ENCODE assay signal across 9 cellular contexts in genomic region chr6:25788305-25788922, GRCh38. TPM values are rescaled to one million over a fixed set of nuclear protein-coding genes. Genes with fewer than 3 reads are reported as not detected.
DNase-seq lines count a peak whose midpoint lies in the region; ATAC-seq and TF ChIP-seq lines count a peak whose summit lies in the region.
"Had no signal": no experiment of that assay in that cellular context is flagged by ENCODE, and none has a peak within 500 bp of the region (broad histone marks: within the 10 kb centered on the region; RNA-seq: fewer than 3 reads in every experiment).

No MANE protein-coding gene starts in this region.

- H3K36me3 ChIP-seq in heart left ventricle (no peaks in the 10 kb centered on the region), sigmoid colon (no peaks in the 10 kb centered on the region)
- H3K36me3 ChIP-seq: ovary had no signal

- DNase-seq in heart left ventricle (peak in 2 of 5 donors; percentile 21 to 26), cardiac septum (ENCODE audit: low spot score) (no peak), NCI-H2029 (lab: John Stamatoyannopoulos, UW) (peak; percentile 30), fibroblast of the aortic adventitia (ENCODE audit: low read depth) (peak; percentile 65), sigmoid colon (no peak), epidermal melanocyte (ENCODE audit: insufficient read length, low spot score) (no peak)
- DNase-seq in activated CD8-positive, alpha-beta memory T cell treated with anti-CD3 and anti-CD28 coated beads for 48 hours (ENCODE audit: low read depth in 2 of 3, low spot score in 2 of 3), result peak in 2 of 3 experiments; percentile 1 to 6

- TF ChIP-seq POLR2A in heart left ventricle (IDR thresholded peaks at IDR 0.05), result no peak
- TF ChIP-seq POLR2A in sigmoid colon (IDR thresholded peaks at IDR 0.05), result no peak

- peak in 2 of 4 donors; percentile 36 to 39 for ATAC-seq in heart left ventricle
- ATAC-seq in HG03045 (IDR thresholded peaks at IDR 0.05; ENCODE audit: unreplicated experiment), result no peak

- TF ChIP-seq CTCF in heart left ventricle (IDR thresholded peaks at IDR 0.05) (peak in 10 of 12 donors; percentile 22 to 46 (median 38)), fibroblast of the aortic adventitia (IDR thresholded peaks at IDR 0.05; ENCODE audit: insufficient read depth, low read length) (peak; percentile 67), sigmoid colon (IDR thresholded peaks at IDR 0.05) (peak in 3 of 4 experiments; percentile 10 to 15 (median 12))

- H3K27ac ChIP-seq in heart left ventricle, result no peak overlapping the region
- no peak overlapping the region for H3K27ac ChIP-seq in sigmoid colon
- H3K27ac ChIP-seq: ovary had no signal

- H3K27me3 ChIP-seq in heart left ventricle, result no peaks in the 10 kb centered on the region
- no peaks in the 10 kb centered on the region for H3K27me3 ChIP-seq in sigmoid colon
- H3K27me3 ChIP-seq: ovary had no signal

- H3K4me1 ChIP-seq in heart left ventricle (no peaks in the 10 kb centered on the region), sigmoid colon (no peaks in the 10 kb centered on the region)

- intact Hi-C loops in heart left ventricle (cut with DNase I), result loop anchor here in 6 of 10 donors (5.0 to 10.0 kb wide), 5 partner anchors 104 to 216 kb away; no protein-coding TSS in a partner anchor
- intact Hi-C loops in cardiac septum (cut with DNase I), result loop anchor here (5.0 kb wide), 1 partner anchor 204 kb away; no protein-coding TSS in a partner anchor
- intact Hi-C loops in sigmoid colon (cut with DNase I), result loop anchor here (10.0 kb wide), 1 partner anchor 106 kb away; no protein-coding TSS in a partner anchor

- H3K9me3 ChIP-seq in heart left ventricle (no peaks in the 10 kb centered on the region), sigmoid colon (no peaks in the 10 kb centered on the region)
- H3K9me3 ChIP-seq: ovary had no signal

- no peak for TF ChIP-seq EP300 in sigmoid colon (IDR thresholded peaks at IDR 0.05)

- no peak overlapping the region for H3K4me3 ChIP-seq in heart left ventricle
- no peak overlapping the region for H3K4me3 ChIP-seq in fibroblast of the aortic adventitia (ENCODE audit: low read depth, low read length)
- H3K4me3 ChIP-seq in sigmoid colon, result no peak overlapping the region
- H3K4me3 ChIP-seq: ovary had no signal

- 64 to 70% (median 66%) methylated on average over 4 of the region's 4 CpGs for WGBS in heart left ventricle, 4 donors
- WGBS in sigmoid colon, 2 donors, result 68 to 69% methylated on average over 4 of the region's 4 CpGs

RNA-seq across cellular contexts. Expression of gene SLC17A4, which starts 33.9 kb away (rescaled TPM):
- total RNA-seq in heart left ventricle, result not detected
- under 1 TPM in 1 of 2 donors, not detected in 1; 0.04 TPM for polyA plus RNA-seq in heart left ventricle
- total RNA-seq in cardiac septum, result not detected
- not detected in 2 replicates for total RNA-seq in fibroblast of the aortic adventitia (ENCODE audit: low replicate concordance)
- total RNA-seq in sigmoid colon, result under 1 TPM in 1 of 4 donors, not detected in 3; under 0.01 TPM
- polyA plus RNA-seq in sigmoid colon, result 10 to 100 TPM in 2 of 3 donors, 1 to 10 TPM in 1; 8.7 to 24.7 (median 12.6) TPM
- polyA plus RNA-seq: ovary had no signal

RNA-seq across cellular contexts. Expression of gene SLC17A1, which starts 43.4 kb away (rescaled TPM):
- not detected for total RNA-seq in heart left ventricle
- polyA plus RNA-seq in heart left ventricle, result not detected
- not detected for total RNA-seq in cardiac septum
- total RNA-seq in fibroblast of the aortic adventitia (ENCODE audit: low replicate concordance), result not detected in 2 replicates
- not detected for total RNA-seq in sigmoid colon
- polyA plus RNA-seq in sigmoid colon, result under 1 TPM in 1 of 3 donors, not detected in 2; 0.04 TPM
- total RNA-seq: ovary had no signal

Comparison
In these comparisons a context has a peak if more than half of its experiments do, and no peak if none do; other contexts are left out.
1. DNase-seq: peak in NCI-H2029 (single experiment), activated CD8-positive, alpha-beta memory T cell treated with anti-CD3 and anti-CD28 coated beads for 48 hours (2 of 3) and fibroblast of the aortic adventitia (single experiment); none in cardiac septum (single experiment), sigmoid colon (single experiment) and epidermal melanocyte (single experiment).
2. CTCF ChIP-seq: peak in every context shown above with its lines; median percentile 67 in fibroblast of the aortic adventitia; 38 in heart left ventricle; 12 in sigmoid colon.